ENCODE assay signal across 1 cellular context in the genomic region with DNA sequence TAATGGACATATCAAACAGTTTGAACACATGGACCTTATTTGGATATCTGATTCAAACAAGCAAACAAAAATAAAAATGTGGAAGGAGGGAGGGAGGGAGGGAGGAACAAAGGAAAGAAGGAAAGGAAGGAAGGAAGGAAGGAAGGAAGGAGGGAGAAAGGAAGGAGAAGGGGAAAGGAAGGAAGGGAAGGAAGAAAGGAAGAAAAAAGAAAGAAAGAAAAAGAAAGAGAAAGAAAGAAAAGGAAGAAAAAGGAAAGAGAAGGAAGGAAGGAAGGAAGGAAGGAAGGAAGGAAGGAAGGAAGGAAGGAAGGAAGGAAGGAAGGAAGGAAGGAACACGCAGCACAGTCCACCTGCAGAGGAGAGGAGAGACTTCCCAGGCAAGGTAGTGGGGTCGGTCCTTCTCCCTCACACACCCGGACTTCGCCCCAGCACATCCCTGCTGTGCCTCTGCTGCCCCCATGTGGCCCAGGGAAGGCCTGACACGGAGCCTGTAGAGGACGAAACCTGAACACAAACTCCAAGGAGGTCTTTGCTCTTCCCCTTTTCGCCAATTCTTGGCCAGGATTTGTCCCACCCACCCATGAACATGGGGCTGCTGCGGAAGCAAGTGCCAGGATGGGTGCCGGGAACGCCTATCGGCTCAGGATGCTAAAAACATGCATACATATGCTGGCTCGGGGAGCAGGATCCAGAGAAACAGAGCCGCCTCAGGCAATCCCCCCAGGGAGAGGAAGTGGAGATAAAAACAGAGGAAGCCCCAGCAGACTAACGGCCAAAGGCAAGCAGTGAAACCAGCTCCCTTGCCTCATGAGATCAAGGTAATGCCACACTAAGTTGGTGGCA.
TF ChIP-seq lines count a peak whose summit lies in the region.

No MANE protein-coding gene starts in this region.

TF ChIP-seq in GM23338, 12 proteins besides CTCF, POLR2A, EP300 and RAD21 (continued from another document):
- TF ChIP-seq, protein P1, sequence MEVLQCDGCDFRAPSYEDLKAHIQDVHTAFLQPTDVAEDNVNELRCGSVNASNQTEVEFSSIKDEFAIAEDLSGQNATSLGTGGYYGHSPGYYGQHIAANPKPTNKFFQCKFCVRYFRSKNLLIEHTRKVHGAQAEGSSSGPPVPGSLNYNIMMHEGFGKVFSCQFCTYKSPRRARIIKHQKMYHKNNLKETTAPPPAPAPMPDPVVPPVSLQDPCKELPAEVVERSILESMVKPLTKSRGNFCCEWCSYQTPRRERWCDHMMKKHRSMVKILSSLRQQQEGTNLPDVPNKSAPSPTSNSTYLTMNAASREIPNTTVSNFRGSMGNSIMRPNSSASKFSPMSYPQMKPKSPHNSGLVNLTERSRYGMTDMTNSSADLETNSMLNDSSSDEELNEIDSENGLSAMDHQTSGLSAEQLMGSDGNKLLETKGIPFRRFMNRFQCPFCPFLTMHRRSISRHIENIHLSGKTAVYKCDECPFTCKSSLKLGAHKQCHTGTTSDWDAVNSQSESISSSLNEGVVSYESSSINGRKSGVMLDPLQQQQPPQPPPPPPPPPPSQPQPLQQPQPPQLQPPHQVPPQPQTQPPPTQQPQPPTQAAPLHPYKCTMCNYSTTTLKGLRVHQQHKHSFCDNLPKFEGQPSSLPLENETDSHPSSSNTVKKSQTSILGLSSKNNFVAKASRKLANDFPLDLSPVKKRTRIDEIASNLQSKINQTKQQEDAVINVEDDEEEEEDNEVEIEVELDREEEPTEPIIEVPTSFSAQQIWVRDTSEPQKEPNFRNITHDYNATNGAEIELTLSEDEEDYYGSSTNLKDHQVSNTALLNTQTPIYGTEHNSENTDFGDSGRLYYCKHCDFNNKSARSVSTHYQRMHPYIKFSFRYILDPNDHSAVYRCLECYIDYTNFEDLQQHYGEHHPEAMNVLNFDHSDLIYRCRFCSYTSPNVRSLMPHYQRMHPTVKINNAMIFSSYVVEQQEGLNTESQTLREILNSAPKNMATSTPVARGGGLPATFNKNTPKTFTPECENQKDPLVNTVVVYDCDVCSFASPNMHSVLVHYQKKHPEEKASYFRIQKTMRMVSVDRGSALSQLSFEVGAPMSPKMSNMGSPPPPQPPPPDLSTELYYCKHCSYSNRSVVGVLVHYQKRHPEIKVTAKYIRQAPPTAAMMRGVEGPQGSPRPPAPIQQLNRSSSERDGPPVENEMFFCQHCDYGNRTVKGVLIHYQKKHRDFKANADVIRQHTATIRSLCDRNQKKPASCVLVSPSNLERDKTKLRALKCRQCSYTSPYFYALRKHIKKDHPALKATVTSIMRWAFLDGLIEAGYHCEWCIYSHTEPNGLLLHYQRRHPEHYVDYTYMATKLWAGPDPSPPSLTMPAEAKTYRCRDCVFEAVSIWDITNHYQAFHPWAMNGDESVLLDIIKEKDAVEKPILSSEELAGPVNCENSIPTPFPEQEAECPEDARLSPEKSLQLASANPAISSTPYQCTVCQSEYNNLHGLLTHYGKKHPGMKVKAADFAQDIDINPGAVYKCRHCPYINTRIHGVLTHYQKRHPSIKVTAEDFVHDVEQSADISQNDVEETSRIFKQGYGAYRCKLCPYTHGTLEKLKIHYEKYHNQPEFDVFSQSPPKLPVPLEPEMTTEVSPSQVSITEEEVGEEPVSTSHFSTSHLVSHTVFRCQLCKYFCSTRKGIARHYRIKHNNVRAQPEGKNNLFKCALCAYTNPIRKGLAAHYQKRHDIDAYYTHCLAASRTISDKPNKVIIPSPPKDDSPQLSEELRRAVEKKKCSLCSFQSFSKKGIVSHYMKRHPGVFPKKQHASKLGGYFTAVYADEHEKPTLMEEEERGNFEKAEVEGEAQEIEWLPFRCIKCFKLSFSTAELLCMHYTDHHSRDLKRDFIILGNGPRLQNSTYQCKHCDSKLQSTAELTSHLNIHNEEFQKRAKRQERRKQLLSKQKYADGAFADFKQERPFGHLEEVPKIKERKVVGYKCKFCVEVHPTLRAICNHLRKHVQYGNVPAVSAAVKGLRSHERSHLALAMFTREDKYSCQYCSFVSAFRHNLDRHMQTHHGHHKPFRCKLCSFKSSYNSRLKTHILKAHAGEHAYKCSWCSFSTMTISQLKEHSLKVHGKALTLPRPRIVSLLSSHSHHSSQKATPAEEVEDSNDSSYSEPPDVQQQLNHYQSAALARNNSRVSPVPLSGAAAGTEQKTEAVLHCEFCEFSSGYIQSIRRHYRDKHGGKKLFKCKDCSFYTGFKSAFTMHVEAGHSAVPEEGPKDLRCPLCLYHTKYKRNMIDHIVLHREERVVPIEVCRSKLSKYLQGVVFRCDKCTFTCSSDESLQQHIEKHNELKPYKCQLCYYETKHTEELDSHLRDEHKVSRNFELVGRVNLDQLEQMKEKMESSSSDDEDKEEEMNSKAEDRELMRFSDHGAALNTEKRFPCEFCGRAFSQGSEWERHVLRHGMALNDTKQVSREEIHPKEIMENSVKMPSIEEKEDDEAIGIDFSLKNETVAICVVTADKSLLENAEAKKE (CRISPR knock-in tag; IDR thresholded peaks at IDR 0.05) = no peak
- TF ChIP-seq, protein P2, sequence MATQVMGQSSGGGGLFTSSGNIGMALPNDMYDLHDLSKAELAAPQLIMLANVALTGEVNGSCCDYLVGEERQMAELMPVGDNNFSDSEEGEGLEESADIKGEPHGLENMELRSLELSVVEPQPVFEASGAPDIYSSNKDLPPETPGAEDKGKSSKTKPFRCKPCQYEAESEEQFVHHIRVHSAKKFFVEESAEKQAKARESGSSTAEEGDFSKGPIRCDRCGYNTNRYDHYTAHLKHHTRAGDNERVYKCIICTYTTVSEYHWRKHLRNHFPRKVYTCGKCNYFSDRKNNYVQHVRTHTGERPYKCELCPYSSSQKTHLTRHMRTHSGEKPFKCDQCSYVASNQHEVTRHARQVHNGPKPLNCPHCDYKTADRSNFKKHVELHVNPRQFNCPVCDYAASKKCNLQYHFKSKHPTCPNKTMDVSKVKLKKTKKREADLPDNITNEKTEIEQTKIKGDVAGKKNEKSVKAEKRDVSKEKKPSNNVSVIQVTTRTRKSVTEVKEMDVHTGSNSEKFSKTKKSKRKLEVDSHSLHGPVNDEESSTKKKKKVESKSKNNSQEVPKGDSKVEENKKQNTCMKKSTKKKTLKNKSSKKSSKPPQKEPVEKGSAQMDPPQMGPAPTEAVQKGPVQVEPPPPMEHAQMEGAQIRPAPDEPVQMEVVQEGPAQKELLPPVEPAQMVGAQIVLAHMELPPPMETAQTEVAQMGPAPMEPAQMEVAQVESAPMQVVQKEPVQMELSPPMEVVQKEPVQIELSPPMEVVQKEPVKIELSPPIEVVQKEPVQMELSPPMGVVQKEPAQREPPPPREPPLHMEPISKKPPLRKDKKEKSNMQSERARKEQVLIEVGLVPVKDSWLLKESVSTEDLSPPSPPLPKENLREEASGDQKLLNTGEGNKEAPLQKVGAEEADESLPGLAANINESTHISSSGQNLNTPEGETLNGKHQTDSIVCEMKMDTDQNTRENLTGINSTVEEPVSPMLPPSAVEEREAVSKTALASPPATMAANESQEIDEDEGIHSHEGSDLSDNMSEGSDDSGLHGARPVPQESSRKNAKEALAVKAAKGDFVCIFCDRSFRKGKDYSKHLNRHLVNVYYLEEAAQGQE (IDR thresholded peaks at IDR 0.05; ENCODE audit: unreplicated experiment) = no peak
- TF ChIP-seq STAT1 (IDR thresholded peaks at IDR 0.05; ENCODE audit: unreplicated experiment) (no peak), EZH2phosphoT487 (IDR thresholded peaks at IDR 0.05; ENCODE audit: unreplicated experiment) (no peak)
